ENCODE assay signal across 7 cellular contexts in the genomic region with DNA sequence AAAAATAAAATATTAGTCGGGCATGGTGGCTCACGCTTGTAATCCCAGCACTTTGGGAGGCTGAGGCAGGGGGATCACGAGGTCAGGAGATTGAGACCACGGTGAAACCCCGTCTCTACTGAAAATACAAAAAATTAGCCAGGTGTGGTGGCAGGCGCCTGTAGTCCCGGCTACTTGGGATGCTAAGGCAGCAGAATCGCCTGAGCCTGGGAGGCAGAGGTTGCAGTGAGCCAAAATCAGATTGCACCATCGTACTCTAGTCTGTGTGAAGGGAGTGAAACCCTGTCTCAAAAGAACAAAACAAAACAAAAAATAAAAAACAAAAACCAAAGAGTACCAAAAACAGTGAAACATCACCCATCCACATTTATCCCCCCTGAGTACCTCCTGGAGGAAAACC. TPM values are rescaled to one million over a fixed set of nuclear protein-coding genes. Genes with fewer than 3 reads are reported as not detected.
DNase-seq lines count a peak whose midpoint lies in the region; ATAC-seq and TF ChIP-seq lines count a peak whose summit lies in the region.
"Not testable (repeated sequence)": the region's sequence is repeated elsewhere in the genome, so short reads cannot be mapped to it uniquely, and the experiment has no call there.

No MANE protein-coding gene starts in this region.

- not testable (repeated sequence) for H3K27me3 Mint-ChIP-seq in CD8-positive, alpha-beta memory T cell; activated CD4-positive, alpha-beta T cell treated with anti-CD3 and anti-CD28 coated beads, Interleukin-2, amount 10 ng/mL, durations not matched to agents 7 days and 5 days; naive thymus-derived CD8-positive, alpha-beta T cell

- TF ChIP-seq POLR2A in breast epithelium (IDR thresholded peaks at IDR 0.05); gastrocnemius medialis (IDR thresholded peaks at IDR 0.05); transverse colon (IDR thresholded peaks at IDR 0.05): not testable (repeated sequence)

- H3K4me1 ChIP-seq in CD8-positive, alpha-beta memory T cell (ENCODE audit: insufficient read depth, low read length), result peaks cover 18% of the 10 kb centered on the region
- peaks cover 0 to 14% of the 10 kb centered on the region in 2 donors for H3K4me1 ChIP-seq in breast epithelium
- H3K4me1 ChIP-seq in right atrium auricular region, result peaks cover 0 to 61% of the 10 kb centered on the region in 2 donors
- H3K4me1 ChIP-seq in gastrocnemius medialis, result peaks cover 55 to 63% of the 10 kb centered on the region in 2 donors
- H3K4me1 ChIP-seq in transverse colon, result peaks cover 29 to 46% (median 34%) of the 10 kb centered on the region in 4 donors

- not testable (repeated sequence) for TF ChIP-seq EP300 in transverse colon (IDR thresholded peaks at IDR 0.05; ENCODE audit: low read depth)

- H3K4me1 Mint-ChIP-seq in CD8-positive, alpha-beta memory T cell, result peaks cover 41 to 58% (median 58%) of the 10 kb centered on the region in 3 donors
- H3K4me1 Mint-ChIP-seq in activated CD4-positive, alpha-beta T cell treated with anti-CD3 and anti-CD28 coated beads, Interleukin-2, amount 10 ng/mL, durations not matched to agents 7 days and 5 days, result peaks cover 51% of the 10 kb centered on the region
- H3K4me1 Mint-ChIP-seq in naive thymus-derived CD8-positive, alpha-beta T cell, result peaks cover 15 to 41% (median 39%) of the 10 kb centered on the region in 4 donors

- WGBS in transverse colon (ENCODE audit: low coverage in 1 of 2), 2 donors, result 87 to 89% methylated on average over 9 of the region's 9 CpGs

- H3K36me3 ChIP-seq in CD8-positive, alpha-beta memory T cell (ENCODE audit: insufficient read depth, low read length); breast epithelium; right atrium auricular region; gastrocnemius medialis; transverse colon: not testable (repeated sequence)

- intact Hi-C loops in breast epithelium (cut with DNase I; ENCODE audit: low total_unique reads); gastrocnemius medialis (cut with DNase I; ENCODE audit: low total_unique reads); transverse colon (cut with DNase I; ENCODE audit: low total_unique reads): not testable (repeated sequence)

- in situ Hi-C loops in gastrocnemius medialis (cut with MboI; ENCODE audit: low sequenced_read_pairs in 4 of 4), result loop anchor here in 1 of 4 donors (25.0 kb wide), 1 partner anchor 571 kb away; a partner anchor contains a TSS
- in situ Hi-C loops in transverse colon (cut with MboI; ENCODE audit: low pct_ligation_motif_present in 1 of 4, low pct_unique_long_range_greater_than_20kb in 1 of 4, low sequenced_read_pairs in 3 of 4), result not testable (repeated sequence)

- H3K27ac Mint-ChIP-seq in CD8-positive, alpha-beta memory T cell; activated CD4-positive, alpha-beta T cell treated with anti-CD3 and anti-CD28 coated beads, Interleukin-2, amount 10 ng/mL, durations not matched to agents 7 days and 5 days; naive thymus-derived CD8-positive, alpha-beta T cell: not testable (repeated sequence)

- not testable (repeated sequence) for H3K27ac ChIP-seq in CD8-positive, alpha-beta memory T cell (ENCODE audit: low read depth, low read length)
- peak overlapping the region; percentile 78 to 83 for H3K27ac ChIP-seq in breast epithelium
- H3K27ac ChIP-seq in right atrium auricular region, result peak overlapping the region in 1 of 2 donors; percentile 95
- H3K27ac ChIP-seq in gastrocnemius medialis, result peak overlapping the region; percentile 86 to 96 (median 94)
- peak overlapping the region; percentile 45 to 94 (median 88) for H3K27ac ChIP-seq in transverse colon

- TF ChIP-seq CTCF in breast epithelium (IDR thresholded peaks at IDR 0.05); right atrium auricular region (IDR thresholded peaks at IDR 0.05); gastrocnemius medialis (IDR thresholded peaks at IDR 0.05 in 4 of 5, conservative IDR thresholded peaks at IDR 0.05 in 1 of 5); transverse colon (IDR thresholded peaks at IDR 0.05): not testable (repeated sequence)

- ATAC-seq in naive thymus-derived CD8-positive, alpha-beta T cell; gastrocnemius medialis: not testable (repeated sequence)

- CTCF ChIA-PET in CD8-positive, alpha-beta memory T cell (lab: Charles Lee); activated CD4-positive, alpha-beta T cell treated with anti-CD3 and anti-CD28 coated beads, Interleukin-2, amount 10 ng/mL, durations not matched to agents 7 days and 5 days (lab: Charles Lee): not testable (repeated sequence)

- H3K9me3 ChIP-seq in CD8-positive, alpha-beta memory T cell (ENCODE audit: low read length); breast epithelium; right atrium auricular region; gastrocnemius medialis; transverse colon: not testable (repeated sequence)

- H3K36me3 Mint-ChIP-seq in CD8-positive, alpha-beta memory T cell; naive thymus-derived CD8-positive, alpha-beta T cell: not testable (repeated sequence)
- peaks cover 23% of the 10 kb centered on the region for H3K36me3 Mint-ChIP-seq in activated CD4-positive, alpha-beta T cell treated with anti-CD3 and anti-CD28 coated beads, Interleukin-2, amount 10 ng/mL, durations not matched to agents 7 days and 5 days (ENCODE audit: low read depth)

- H3K4me3 ChIP-seq in CD8-positive, alpha-beta memory T cell (ENCODE audit: low read length); breast epithelium; transverse colon: not testable (repeated sequence)
- H3K4me3 ChIP-seq in right atrium auricular region (peak overlapping the region; percentile 84 to 95), gastrocnemius medialis (peak overlapping the region in 3 of 4 donors; percentile 10 to 76 (median 63))

- POLR2A ChIA-PET in CD8-positive, alpha-beta memory T cell (lab: Charles Lee); activated CD4-positive, alpha-beta T cell treated with anti-CD3 and anti-CD28 coated beads, Interleukin-2, amount 10 ng/mL, durations not matched to agents 7 days and 5 days (lab: Charles Lee); naive thymus-derived CD8-positive, alpha-beta T cell (lab: Charles Lee): not testable (repeated sequence)

- not testable (repeated sequence) for H3K9me3 Mint-ChIP-seq in CD8-positive, alpha-beta memory T cell; activated CD4-positive, alpha-beta T cell treated with anti-CD3 and anti-CD28 coated beads, Interleukin-2, amount 10 ng/mL, durations not matched to agents 7 days and 5 days; naive thymus-derived CD8-positive, alpha-beta T cell

- peak overlapping the region; percentile 8 to 60 (median 44) for H3K4me3 Mint-ChIP-seq in CD8-positive, alpha-beta memory T cell
- H3K4me3 Mint-ChIP-seq in activated CD4-positive, alpha-beta T cell treated with anti-CD3 and anti-CD28 coated beads, Interleukin-2, amount 10 ng/mL, durations not matched to agents 7 days and 5 days, result peak overlapping the region; percentile 20
- H3K4me3 Mint-ChIP-seq in naive thymus-derived CD8-positive, alpha-beta T cell, result peak overlapping the region in 6 of 10 donors; percentile 9 to 41 (median 32)

- not testable (repeated sequence) for H3K27me3 ChIP-seq in CD8-positive, alpha-beta memory T cell (ENCODE audit: insufficient read depth, low read length, poor library complexity, severe bottlenecking); breast epithelium; right atrium auricular region; gastrocnemius medialis; transverse colon

- not testable (repeated sequence) for DNase-seq in CD8-positive, alpha-beta memory T cell; activated CD4-positive, alpha-beta T cell treated with anti-CD3 and anti-CD28 coated beads, Interleukin-2, amount 10 ng/mL, durations not matched to agents 7 days and 5 days; breast epithelium (ENCODE audit: low spot score in 2 of 2); right atrium auricular region (ENCODE audit: low spot score); naive thymus-derived CD8-positive, alpha-beta T cell; transverse colon
- peak in 1 of 2 donors; percentile 52 for DNase-seq in gastrocnemius medialis

RNA-seq across cellular contexts. Expression of a gene that starts 1.8 kb away (rescaled TPM):
- 10 to 100 TPM; 13.9 to 16.1 TPM for total RNA-seq in CD8-positive, alpha-beta memory T cell
- 20.9 TPM for polyA plus RNA-seq in CD8-positive, alpha-beta memory T cell
- 10 to 100 TPM; 21.5 to 25.5 TPM for total RNA-seq in activated CD4-positive, alpha-beta T cell treated with anti-CD3 and anti-CD28 coated beads, Interleukin-2, amount 10 ng/mL, durations not matched to agents 7 days and 5 days
- 10 to 100 TPM; 56.3 to 66.6 (median 58.3) TPM for total RNA-seq in breast epithelium
- 100 to 1,000 TPM; 194 to 275 TPM for total RNA-seq in right atrium auricular region
- 10 to 100 TPM; 16.6 to 20.5 TPM for total RNA-seq in naive thymus-derived CD8-positive, alpha-beta T cell
- 10 to 100 TPM in 1 of 3 donors, 1 to 10 TPM in 2; 8.0 to 10.4 (median 10.0) TPM for polyA plus RNA-seq in naive thymus-derived CD8-positive, alpha-beta T cell
- total RNA-seq in gastrocnemius medialis, result 100 to 1,000 TPM in 1 of 4 donors, 10 to 100 TPM in 3; 80.8 to 168 (median 91.3) TPM
- 100 to 1,000 TPM in 1 of 4 donors, 10 to 100 TPM in 3; 35.6 to 107 (median 66.5) TPM for total RNA-seq in transverse colon
